Comparison of ENCODE assay signal across 28 cellular contexts in the genomic region with DNA sequence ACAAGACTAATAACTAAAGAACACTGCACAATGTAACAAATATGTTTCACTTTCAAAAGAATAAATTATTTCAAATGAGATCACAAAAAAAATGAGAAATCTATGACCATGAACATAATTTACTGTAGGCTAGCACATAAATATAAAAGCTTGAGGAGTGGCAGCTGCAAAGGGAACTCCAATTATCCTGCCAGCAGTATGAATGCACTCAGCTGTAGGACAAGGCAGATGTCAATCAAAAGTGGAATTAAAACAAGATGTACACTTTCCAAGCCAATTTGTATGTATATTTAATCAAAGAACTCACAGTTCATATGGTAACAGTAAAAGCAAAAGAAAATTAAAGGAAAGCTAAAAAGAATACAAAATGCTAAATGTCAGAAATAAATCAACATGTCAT.
"Had no signal": no experiment of that assay in that cellular context is flagged by ENCODE, and none has a peak within 500 bp of the region (broad histone marks: within the 10 kb centered on the region; RNA-seq: fewer than 3 reads in every experiment).

No MANE protein-coding gene starts in this region.

- H3K36me3 Mint-ChIP-seq: immature natural killer cell; mesothelial cell of epicardium; naive B cell; natural killer cell; stimulated activated memory B cell treated with anti-CD40 and anti-IgM and Interleukin-4, amounts not matched to agents 10 μg/mL and 1 μg/mL and 100 μg/mL, for 72 hours; type B pancreatic cell had no signal

- ATAC-seq: left colon; left lung; lower lobe of right lung; natural killer cell; right lobe of liver; stimulated activated memory B cell treated with anti-CD40 and anti-IgM and Interleukin-4, amounts not matched to agents 10 μg/mL and 1 μg/mL and 100 μg/mL, for 72 hours; stimulated activated naive CD8-positive, alpha-beta T cell treated with anti-CD3 and anti-CD28 coated beads, Interleukin-15, amount 100 ng/mL, for 72 hours had no signal

- DNase-seq: hypothalamus; immature natural killer cell; kidney; left colon; left lung; lower lobe of right lung; mesendoderm; naive B cell; natural killer cell; nephron progenitor cell; ovary; right lobe of liver; stimulated activated CD4-positive, alpha-beta T cell treated with anti-CD3 and anti-CD28 coated beads, Interleukin-1b, Interleukin-23, amount 100 ng/mL, for 48 hours; stimulated activated CD4-positive, alpha-beta T cell treated with anti-CD3 and anti-CD28 coated beads, Interleukin-2, amount 100 ng/mL, for 48 hours; stimulated activated CD4-positive, alpha-beta T cell treated with anti-CD3 and anti-CD28 coated beads, Interleukin-4, amount 100 ng/mL, for 4 hours; stimulated activated CD8-positive, alpha-beta memory T cell treated with anti-CD3 and anti-CD28 coated beads, Interleukin-4, amount 100 ng/mL, for 48 hours; stimulated activated naive CD4-positive, alpha-beta T cell treated with Interleukin-2 at 50 U/mL for 16 hours; stimulated activated naive CD8-positive, alpha-beta T cell treated with anti-CD3 and anti-CD28 coated beads, Interleukin-15, amount 100 ng/mL, for 72 hours; substantia nigra; uterus had no signal

- H3K36me3 ChIP-seq: left lung, lower lobe of right lung, ovary, right atrium auricular region, right lobe of liver, tibial nerve, uterus had no signal

- H3K4me1 Mint-ChIP-seq: immature natural killer cell; naive B cell; natural killer cell; stimulated activated memory B cell treated with anti-CD40 and anti-IgM and Interleukin-4, amounts not matched to agents 10 μg/mL and 1 μg/mL and 100 μg/mL, for 72 hours; stimulated activated naive CD8-positive, alpha-beta T cell treated with anti-CD3 and anti-CD28 coated beads, Interleukin-15, amount 100 ng/mL, for 72 hours had no signal

- H3K27ac ChIP-seq: left lung, lower lobe of right lung, ovary, right atrium auricular region, right lobe of liver, tibial nerve, uterus had no signal

- H3K4me3 Mint-ChIP-seq: immature natural killer cell; mesothelial cell of epicardium; naive B cell; natural killer cell; nephron progenitor cell; stimulated activated memory B cell treated with anti-CD40 and anti-IgM and Interleukin-4, amounts not matched to agents 10 μg/mL and 1 μg/mL and 100 μg/mL, for 72 hours; stimulated activated naive CD8-positive, alpha-beta T cell treated with anti-CD3 and anti-CD28 coated beads, Interleukin-15, amount 100 ng/mL, for 72 hours; type B pancreatic cell had no signal

- H3K4me3 ChIP-seq: left lung, lower lobe of right lung, ovary, right atrium auricular region, right lobe of liver, smooth muscle cell, tibial nerve, uterus had no signal

- H3K4me1 ChIP-seq: left lung, lower lobe of right lung, right lobe of liver, uterus had no signal

- FAIRE-seq: islet of Langerhans, kidney had no signal

- H3K9me3 ChIP-seq: ovary, right atrium auricular region, right lobe of liver, uterus had no signal

- H3K27ac Mint-ChIP-seq: immature natural killer cell; mesothelial cell of epicardium; naive B cell; natural killer cell; nephron progenitor cell; progenitor cell of endocrine pancreas; stimulated activated memory B cell treated with anti-CD40 and anti-IgM and Interleukin-4, amounts not matched to agents 10 μg/mL and 1 μg/mL and 100 μg/mL, for 72 hours; stimulated activated naive CD8-positive, alpha-beta T cell treated with anti-CD3 and anti-CD28 coated beads, Interleukin-15, amount 100 ng/mL, for 72 hours; type B pancreatic cell had no signal

- H3K27me3 ChIP-seq: left lung, ovary, right atrium auricular region, right lobe of liver, tibial nerve, uterus had no signal

- H3K27me3 Mint-ChIP-seq: stimulated activated naive CD8-positive, alpha-beta T cell treated with anti-CD3 and anti-CD28 coated beads, Interleukin-15, amount 100 ng/mL, for 72 hours had no signal
